ENCODE assay signal across 26 cellular contexts in genomic region chr2:241849616-241850543, GRCh38. TPM values are rescaled to one million over a fixed set of nuclear protein-coding genes. Genes with fewer than 3 reads are reported as not detected.
DNase-seq lines count a peak whose midpoint lies in the region; ATAC-seq and TF ChIP-seq lines count a peak whose summit lies in the region.
"Had no signal": no experiment of that assay in that cellular context is flagged by ENCODE, and none has a peak within 500 bp of the region (broad histone marks: within the 10 kb centered on the region; RNA-seq: fewer than 3 reads in every experiment).

No MANE protein-coding gene starts in this region.

- DNase-seq in activated CD8-positive, alpha-beta memory T cell treated with anti-CD3 and anti-CD28 coated beads, Interleukin-2, amount 10 ng/mL, durations not matched to agents 7 days and 5 days, result peak; percentile 39
- DNase-seq in activated CD8-positive, alpha-beta memory T cell treated with anti-CD3 and anti-CD28 coated beads, Interleukin-2, amount 50 U/mL, for 48 hours, result no peak
- peak; percentile 34 for DNase-seq in GM13976 (ENCODE audit: low spot score)
- peak; percentile 45 for DNase-seq in ecto neural progenitor cell (ENCODE audit: low spot score)
- peak; percentile 48 for DNase-seq in sigmoid colon
- no peak for DNase-seq in activated naive CD8-positive, alpha-beta T cell treated with anti-CD3 and anti-CD28 coated beads, Interleukin-2, amount 50 U/mL, for 24 hours
- DNase-seq in activated T-helper 1 cell treated with anti-CD3 and anti-CD28 coated beads, Interleukin-12 subunit alpha, Interleukin-12 subunit beta, Interleukin-2, Interleukin-4 antibody, amounts not matched to agents 30 ng/mL and 10 ng/mL and 1 ng/mL, durations not matched to agents 14 hours and 24 hours and 36 hours (ENCODE audit: low spot score), result no peak
- no peak for DNase-seq in ACHN
- DNase-seq: activated B cell treated with CpG ODN at 0.5 μM for 24 hours; activated gamma-delta T cell; CD4-positive, CD25-positive, alpha-beta regulatory T cell; cerebellar nuclear complex; DMS53; effector memory CD8-positive, alpha-beta T cell; kidney; midbrain; NCI-H187; NCI-H446; nephron progenitor cell; NK-92 treated with Interleukin-12 subunit alpha and Interleukin-12 subunit beta, amount 100 ng/mL, for 24 hours; psoas muscle had no signal

- H3K9me3 Mint-ChIP-seq in activated CD8-positive, alpha-beta memory T cell treated with anti-CD3 and anti-CD28 coated beads, Interleukin-2, amount 10 ng/mL, durations not matched to agents 7 days and 5 days (ENCODE audit: low read depth), result no peaks in the 10 kb centered on the region
- H3K9me3 Mint-ChIP-seq in activated naive CD8-positive, alpha-beta T cell treated with anti-CD3 and anti-CD28 coated beads, Interleukin-2, amount 50 U/mL, for 24 hours, result no peaks in the 10 kb centered on the region
- peaks cover 8% of the 10 kb centered on the region for H3K9me3 Mint-ChIP-seq in activated T-helper 1 cell treated with anti-CD3 and anti-CD28 coated beads, Interleukin-12 subunit alpha, Interleukin-12 subunit beta, Interleukin-2, Interleukin-4 antibody, amounts not matched to agents 30 ng/mL and 10 ng/mL and 1 ng/mL, durations not matched to agents 14 hours and 24 hours and 36 hours
- H3K9me3 Mint-ChIP-seq: activated B cell treated with CpG ODN at 0.5 μM for 24 hours; CD4-positive, CD25-positive, alpha-beta regulatory T cell; effector memory CD8-positive, alpha-beta T cell; nephron progenitor cell had no signal

- H3K27ac Mint-ChIP-seq in activated CD8-positive, alpha-beta memory T cell treated with anti-CD3 and anti-CD28 coated beads, Interleukin-2, amount 10 ng/mL, durations not matched to agents 7 days and 5 days, result no peak overlapping the region
- H3K27ac Mint-ChIP-seq in activated naive CD8-positive, alpha-beta T cell treated with anti-CD3 and anti-CD28 coated beads, Interleukin-2, amount 50 U/mL, for 24 hours, result no peak overlapping the region
- H3K27ac Mint-ChIP-seq in activated T-helper 1 cell treated with anti-CD3 and anti-CD28 coated beads, Interleukin-12 subunit alpha, Interleukin-12 subunit beta, Interleukin-2, Interleukin-4 antibody, amounts not matched to agents 30 ng/mL and 10 ng/mL and 1 ng/mL, durations not matched to agents 14 hours and 24 hours and 36 hours, result no peak overlapping the region
- H3K27ac Mint-ChIP-seq: activated B cell treated with CpG ODN at 0.5 μM for 24 hours; CD4-positive, CD25-positive, alpha-beta regulatory T cell; nephron progenitor cell had no signal

- CTCF ChIA-PET in activated CD8-positive, alpha-beta memory T cell treated with anti-CD3 and anti-CD28 coated beads, Interleukin-2, amount 10 ng/mL, durations not matched to agents 7 days and 5 days (lab: Charles Lee), result no interaction called here

- no peak overlapping the region for H3K27ac ChIP-seq in sigmoid colon
- H3K27ac ChIP-seq: hepatocyte, psoas muscle had no signal

- H3K4me3 ChIP-seq in sigmoid colon, result no peak overlapping the region
- H3K4me3 ChIP-seq: hepatocyte, K562, psoas muscle, smooth muscle cell had no signal

- no peaks in the 10 kb centered on the region for H3K36me3 Mint-ChIP-seq in activated CD8-positive, alpha-beta memory T cell treated with anti-CD3 and anti-CD28 coated beads, Interleukin-2, amount 10 ng/mL, durations not matched to agents 7 days and 5 days
- peaks cover 13% of the 10 kb centered on the region for H3K36me3 Mint-ChIP-seq in activated naive CD8-positive, alpha-beta T cell treated with anti-CD3 and anti-CD28 coated beads, Interleukin-2, amount 50 U/mL, for 24 hours (ENCODE audit: low read depth)
- peaks cover 7% of the 10 kb centered on the region for H3K36me3 Mint-ChIP-seq in activated T-helper 1 cell treated with anti-CD3 and anti-CD28 coated beads, Interleukin-12 subunit alpha, Interleukin-12 subunit beta, Interleukin-2, Interleukin-4 antibody, amounts not matched to agents 30 ng/mL and 10 ng/mL and 1 ng/mL, durations not matched to agents 14 hours and 24 hours and 36 hours (ENCODE audit: low read depth)
- H3K36me3 Mint-ChIP-seq: CD4-positive, CD25-positive, alpha-beta regulatory T cell had no signal

- H3K36me3 ChIP-seq in sigmoid colon, result no peaks in the 10 kb centered on the region

- H3K27me3 ChIP-seq in sigmoid colon, result no peaks in the 10 kb centered on the region

- intact Hi-C loops in sigmoid colon (cut with DNase I), result no loop called here
- intact Hi-C loops in activated T-helper 1 cell treated with anti-CD3 and anti-CD28 coated beads, Interleukin-12 subunit alpha, Interleukin-12 subunit beta, Interleukin-2, Interleukin-4 antibody, amounts not matched to agents 30 ng/mL and 10 ng/mL and 1 ng/mL, durations not matched to agents 14 hours and 24 hours and 36 hours (cut with micrococcal nuclease), result no loop called here

- no peaks in the 10 kb centered on the region for H3K9me3 ChIP-seq in sigmoid colon
- H3K9me3 ChIP-seq: psoas muscle had no signal

- no peak for TF ChIP-seq EP300 in sigmoid colon (IDR thresholded peaks at IDR 0.05)

- H3K27me3 Mint-ChIP-seq in activated CD8-positive, alpha-beta memory T cell treated with anti-CD3 and anti-CD28 coated beads, Interleukin-2, amount 10 ng/mL, durations not matched to agents 7 days and 5 days, result peaks cover 15% of the 10 kb centered on the region
- H3K27me3 Mint-ChIP-seq in activated naive CD8-positive, alpha-beta T cell treated with anti-CD3 and anti-CD28 coated beads, Interleukin-2, amount 50 U/mL, for 24 hours, result peaks cover 5% of the 10 kb centered on the region
- H3K27me3 Mint-ChIP-seq in activated T-helper 1 cell treated with anti-CD3 and anti-CD28 coated beads, Interleukin-12 subunit alpha, Interleukin-12 subunit beta, Interleukin-2, Interleukin-4 antibody, amounts not matched to agents 30 ng/mL and 10 ng/mL and 1 ng/mL, durations not matched to agents 14 hours and 24 hours and 36 hours (ENCODE audit: insufficient read depth), result no peaks in the 10 kb centered on the region
- H3K27me3 Mint-ChIP-seq: activated B cell treated with CpG ODN at 0.5 μM for 24 hours; CD4-positive, CD25-positive, alpha-beta regulatory T cell; effector memory CD8-positive, alpha-beta T cell had no signal

- no peak overlapping the region for H3K4me3 Mint-ChIP-seq in activated CD8-positive, alpha-beta memory T cell treated with anti-CD3 and anti-CD28 coated beads, Interleukin-2, amount 10 ng/mL, durations not matched to agents 7 days and 5 days
- H3K4me3 Mint-ChIP-seq in activated naive CD8-positive, alpha-beta T cell treated with anti-CD3 and anti-CD28 coated beads, Interleukin-2, amount 50 U/mL, for 24 hours, result no peak overlapping the region
- no peak overlapping the region for H3K4me3 Mint-ChIP-seq in activated T-helper 1 cell treated with anti-CD3 and anti-CD28 coated beads, Interleukin-12 subunit alpha, Interleukin-12 subunit beta, Interleukin-2, Interleukin-4 antibody, amounts not matched to agents 30 ng/mL and 10 ng/mL and 1 ng/mL, durations not matched to agents 14 hours and 24 hours and 36 hours
- H3K4me3 Mint-ChIP-seq: activated B cell treated with CpG ODN at 0.5 μM for 24 hours; CD4-positive, CD25-positive, alpha-beta regulatory T cell; effector memory CD8-positive, alpha-beta T cell; nephron progenitor cell had no signal

- H3K4me1 Mint-ChIP-seq in activated CD8-positive, alpha-beta memory T cell treated with anti-CD3 and anti-CD28 coated beads, Interleukin-2, amount 10 ng/mL, durations not matched to agents 7 days and 5 days, result peaks cover 13% of the 10 kb centered on the region
- peaks cover 19% of the 10 kb centered on the region for H3K4me1 Mint-ChIP-seq in activated naive CD8-positive, alpha-beta T cell treated with anti-CD3 and anti-CD28 coated beads, Interleukin-2, amount 50 U/mL, for 24 hours
- H3K4me1 Mint-ChIP-seq in activated T-helper 1 cell treated with anti-CD3 and anti-CD28 coated beads, Interleukin-12 subunit alpha, Interleukin-12 subunit beta, Interleukin-2, Interleukin-4 antibody, amounts not matched to agents 30 ng/mL and 10 ng/mL and 1 ng/mL, durations not matched to agents 14 hours and 24 hours and 36 hours (ENCODE audit: low read depth), result peaks cover 18% of the 10 kb centered on the region

- ATAC-seq in activated CD8-positive, alpha-beta memory T cell treated with anti-CD3 and anti-CD28 coated beads, Interleukin-2, amount 10 ng/mL, durations not matched to agents 7 days and 5 days, result no peak
- ATAC-seq in activated naive CD8-positive, alpha-beta T cell treated with anti-CD3 and anti-CD28 coated beads, Interleukin-2, amount 50 U/mL, for 24 hours, result no peak
- ATAC-seq: effector memory CD8-positive, alpha-beta T cell; K562; psoas muscle had no signal

- peaks cover 0 to 2% (median 1%) of the 10 kb centered on the region in 4 donors for H3K4me1 ChIP-seq in sigmoid colon
- H3K4me1 ChIP-seq: psoas muscle had no signal

- in situ Hi-C loops in GM13976 (cut with MboI; ENCODE audit: low sequenced_read_pairs, unreplicated experiment) (no loop called here), ACHN (cut with HindIII; ENCODE audit: low pct_ligation_motif_present, low pct_unique_long_range_greater_than_20kb, low sequenced_read_pairs) (no loop called here)

- TF ChIP-seq POLR2A in sigmoid colon (IDR thresholded peaks at IDR 0.05), result no peak

- TF ChIP-seq CTCF in GM13976 (IDR thresholded peaks at IDR 0.05; ENCODE audit: borderline replicate concordance, control extremely low read depth, extremely low read depth, insufficient read depth, missing control alignments) (no peak), sigmoid colon (IDR thresholded peaks at IDR 0.05) (no peak)

- 87 to 91% methylated on average over 16 of the region's 16 CpGs for WGBS in sigmoid colon, 2 donors

RNA-seq across cellular contexts. Expression of gene PDCD1, which starts 8.8 kb away (rescaled TPM):
- total RNA-seq in activated CD8-positive, alpha-beta memory T cell treated with anti-CD3 and anti-CD28 coated beads, Interleukin-2, amount 10 ng/mL, durations not matched to agents 7 days and 5 days, result 1 to 10 TPM; 2.2 to 4.1 TPM
- total RNA-seq in sigmoid colon, result under 1 TPM in 3 of 4 donors, not detected in 1; 0.14 to 0.99 (median 0.36) TPM
- 1 to 10 TPM in 1 of 3 donors, not detected in 2; 3.2 TPM for polyA plus RNA-seq in sigmoid colon
- total RNA-seq in activated T-helper 1 cell treated with anti-CD3 and anti-CD28 coated beads, Interleukin-12 subunit alpha, Interleukin-12 subunit beta, Interleukin-2, Interleukin-4 antibody, amounts not matched to agents 30 ng/mL and 10 ng/mL and 1 ng/mL, durations not matched to agents 14 hours and 24 hours and 36 hours, result 67.8 and 69.1 TPM in 2 replicates
- total RNA-seq: hepatocyte, smooth muscle cell had no signal
- polyA plus RNA-seq: aorta, smooth muscle cell had no signal

RNA-seq across cellular contexts. Expression of gene RTP5, which starts 19.6 kb away (rescaled TPM):
- total RNA-seq in activated CD8-positive, alpha-beta memory T cell treated with anti-CD3 and anti-CD28 coated beads, Interleukin-2, amount 10 ng/mL, durations not matched to agents 7 days and 5 days, result not detected
- total RNA-seq in sigmoid colon, result under 1 TPM in 1 of 4 donors, not detected in 3; 0.16 TPM
- polyA plus RNA-seq in sigmoid colon, result under 1 TPM in 1 of 3 donors, not detected in 2; 0.19 TPM
- not detected in 2 replicates for total RNA-seq in activated T-helper 1 cell treated with anti-CD3 and anti-CD28 coated beads, Interleukin-12 subunit alpha, Interleukin-12 subunit beta, Interleukin-2, Interleukin-4 antibody, amounts not matched to agents 30 ng/mL and 10 ng/mL and 1 ng/mL, durations not matched to agents 14 hours and 24 hours and 36 hours
- total RNA-seq: activated B cell treated with CpG ODN at 0.5 μM for 24 hours; aorta; hepatocyte; K562; psoas muscle; smooth muscle cell; T-helper 1 cell treated with Interleukin-12 subunit alpha and Interleukin-12 subunit beta and Interleukin-4 antibody, amounts not matched to agents 30 ng/mL and 1 ng/mL, for 36 hours had no signal
- polyA plus RNA-seq: aorta; CD4-positive, CD25-positive, alpha-beta regulatory T cell; hepatocyte; K562; smooth muscle cell had no signal

RNA-seq across cellular contexts. Expression of gene NEU4, which starts 40.9 kb away (rescaled TPM):
- under 1 TPM in 1 of 2 experiments, not detected in 1; 0.12 TPM for total RNA-seq in activated CD8-positive, alpha-beta memory T cell treated with anti-CD3 and anti-CD28 coated beads, Interleukin-2, amount 10 ng/mL, durations not matched to agents 7 days and 5 days
- total RNA-seq in sigmoid colon, result 1 to 10 TPM in 1 of 4 donors, under 1 TPM in 2, not detected in 1; 0.36 to 3.6 (median 0.49) TPM
- polyA plus RNA-seq in sigmoid colon, result 10 to 100 TPM; 16.3 to 66.1 (median 39.1) TPM
- total RNA-seq in activated T-helper 1 cell treated with anti-CD3 and anti-CD28 coated beads, Interleukin-12 subunit alpha, Interleukin-12 subunit beta, Interleukin-2, Interleukin-4 antibody, amounts not matched to agents 30 ng/mL and 10 ng/mL and 1 ng/mL, durations not matched to agents 14 hours and 24 hours and 36 hours, result 0.61 and 0.80 TPM in 2 replicates
- total RNA-seq: smooth muscle cell had no signal

Comparison
In these comparisons a context has a peak if more than half of its experiments do, and no peak if none do; other contexts are left out.
1. DNase-seq: peak in activated CD8-positive, alpha-beta memory T cell treated with anti-CD3 and anti-CD28 coated beads, Interleukin-2, amount 10 ng/mL, durations not matched to agents 7 days and 5 days (single experiment), GM13976 (single experiment), ecto neural progenitor cell (single experiment) and sigmoid colon (single experiment); none in activated CD8-positive, alpha-beta memory T cell treated with anti-CD3 and anti-CD28 coated beads, Interleukin-2, amount 50 U/mL, for 48 hours (single experiment), activated naive CD8-positive, alpha-beta T cell treated with anti-CD3 and anti-CD28 coated beads, Interleukin-2, amount 50 U/mL, for 24 hours (single experiment), activated T-helper 1 cell treated with anti-CD3 and anti-CD28 coated beads, Interleukin-12 subunit alpha, Interleukin-12 subunit beta, Interleukin-2, Interleukin-4 antibody, amounts not matched to agents 30 ng/mL and 10 ng/mL and 1 ng/mL, durations not matched to agents 14 hours and 24 hours and 36 hours (single experiment) and ACHN (single experiment).
2. RNA of gene PDCD1, which starts 8.8 kb away (total RNA-seq): 67.8 to 69.1 TPM in activated T-helper 1 cell treated with anti-CD3 and anti-CD28 coated beads, Interleukin-12 subunit alpha, Interleukin-12 subunit beta, Interleukin-2, Interleukin-4 antibody, amounts not matched to agents 30 ng/mL and 10 ng/mL and 1 ng/mL, durations not matched to agents 14 hours and 24 hours and 36 hours; 2.2 to 4.1 TPM in activated CD8-positive, alpha-beta memory T cell treated with anti-CD3 and anti-CD28 coated beads, Interleukin-2, amount 10 ng/mL, durations not matched to agents 7 days and 5 days and 0.14 to 0.99 TPM in sigmoid colon; every median in the first group is over 10 times any median in the second.